21 cellular contexts compared by ENCODE assay signal in genomic region chr4:92864176-92864575, GRCh38.
"Had no signal": no experiment of that assay in that cellular context is flagged by ENCODE, and none has a peak within 500 bp of the region (broad histone marks: within the 10 kb centered on the region; RNA-seq: fewer than 3 reads in every experiment).

No MANE protein-coding gene starts in this region.

- DNase-seq: activated CD4-positive, alpha-beta T cell treated with anti-CD3 and anti-CD28 coated beads, Interleukin-2, amount 10 ng/mL, durations not matched to agents 24 days and 14 days; activated CD4-positive, CD25-positive, alpha-beta regulatory T cell treated with anti-CD3 and anti-CD28 coated beads, Interleukin-2, amount 50 U/mL, for 72 hours; activated CD8-positive, alpha-beta T cell treated with anti-CD3 and anti-CD28 coated beads for 36 hours; activated naive CD8-positive, alpha-beta T cell treated with anti-CD3 and anti-CD28 coated beads, Interleukin-2, amount 50 U/mL, for 24 hours; activated T-cell treated with anti-CD3 and anti-CD28 coated beads, Interleukin-2, amount 50 U/mL, for 4 hours; central memory CD4-positive, alpha-beta T cell; dermis blood vessel endothelial cell; effector CD4-positive, alpha-beta T cell; glutamatergic neuron; islet precursor cell; left ventricle myocardium inferior; nephron progenitor cell; ovary; psoas muscle; right cardiac atrium; spleen; stimulated activated naive CD4-positive, alpha-beta T cell; T-helper 9 cell; tibial artery; upper lobe of right lung had no signal

- ATAC-seq: activated CD8-positive, alpha-beta T cell treated with anti-CD3 and anti-CD28 coated beads for 36 hours; activated naive CD8-positive, alpha-beta T cell treated with anti-CD3 and anti-CD28 coated beads, Interleukin-2, amount 50 U/mL, for 24 hours; activated T-cell treated with anti-CD3 and anti-CD28 coated beads, Interleukin-2, amount 50 U/mL, for 4 hours; activated T-helper 17 cell treated with anti-CD3 and anti-CD28 coated beads, Interleukin-2, amount 50 U/mL, for 72 hours; psoas muscle; right cardiac atrium; upper lobe of right lung had no signal
